Comparison of ENCODE assay signal across 16 cellular contexts in the genomic region with DNA sequence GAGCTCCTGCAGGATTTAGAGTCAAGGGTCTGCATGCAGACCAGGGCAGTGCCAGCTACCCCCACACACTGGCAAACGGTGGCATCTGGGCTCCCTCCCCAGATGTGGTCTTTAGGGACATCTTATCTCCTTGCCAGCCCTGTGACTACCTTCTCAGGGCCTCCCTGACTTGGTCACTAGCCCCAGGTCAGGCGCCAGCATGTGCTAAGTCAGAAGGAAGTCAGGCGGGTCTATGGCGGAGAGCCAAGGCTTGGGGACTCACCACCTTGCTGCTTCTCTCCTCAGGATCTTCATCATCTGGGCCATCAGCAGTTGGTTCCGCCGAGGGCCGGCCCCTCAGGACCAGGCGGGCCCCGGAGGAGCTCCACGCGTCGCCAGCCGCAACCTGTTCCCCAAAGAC. TPM values are rescaled to one million over a fixed set of nuclear protein-coding genes. Genes with fewer than 3 reads are reported as not detected.
DNase-seq lines count a peak whose midpoint lies in the region; TF ChIP-seq lines count a peak whose summit lies in the region.
"Had no signal": no experiment of that assay in that cellular context is flagged by ENCODE, and none has a peak within 500 bp of the region (broad histone marks: within the 10 kb centered on the region; RNA-seq: fewer than 3 reads in every experiment).

No MANE protein-coding gene starts in this region.

- DNase-seq in HUDEP-2 (lab: John Stamatoyannopoulos, UW; ENCODE audit: unreplicated experiment in 76 of 76) (peak in 74 of 76 experiments; percentile 21 to 96 (median 85)), M059J (ENCODE audit: low read depth) (peak; percentile 16), SK-MEL-5 (ENCODE audit: low read depth, low spot score) (peak; percentile 50), osteoblast (ENCODE audit: insufficient read length, low spot score, missing footprints) (peak; percentile 18), HuH-7.5 (ENCODE audit: low spot score) (no peak), NCI-H748 treated with DMSO at 0.1 percent for 48 hours (lab: John Stamatoyannopoulos, UW) (no peak), transverse colon (no peak)
- DNase-seq: BE2C; Caco-2; CD8-positive, alpha-beta memory T cell; DND-41; H7 had no signal

- peaks cover 16% of the 10 kb centered on the region for H3K79me2 ChIP-seq in osteoblast (ENCODE audit: insufficient read depth, low read length)

- peaks cover 8% of the 10 kb centered on the region for H4K20me1 ChIP-seq in osteoblast (ENCODE audit: insufficient read depth, low read length)

- no peak for TF ChIP-seq EP300 in transverse colon (IDR thresholded peaks at IDR 0.05; ENCODE audit: low read depth)

- H3K4me3 ChIP-seq in osteoblast (ENCODE audit: insufficient read depth, low read length) (no peak overlapping the region), transverse colon (no peak overlapping the region)
- H3K4me3 ChIP-seq: A549, GM23338 had no signal

- no peaks in the 10 kb centered on the region for H3K4me1 ChIP-seq in osteoblast (ENCODE audit: insufficient read depth, low read length)
- no peaks in the 10 kb centered on the region for H3K4me1 ChIP-seq in transverse colon
- H3K4me1 ChIP-seq: A549, BE2C, Caco-2 had no signal

- 91% methylated on average over 13 of the region's 13 CpGs; no CpG with 5 or more reads in 1 of the 2 donors for WGBS in transverse colon (ENCODE audit: low coverage in 1 of 2), 2 donors

- TF ChIP-seq POLR2A in transverse colon (IDR thresholded peaks at IDR 0.05) = no peak

- H3K27ac ChIP-seq in osteoblast (ENCODE audit: low read depth, low read length) = no peak overlapping the region
- no peak overlapping the region for H3K27ac ChIP-seq in transverse colon
- H3K27ac ChIP-seq: A549, HL-60 had no signal

- no peaks in the 10 kb centered on the region for H3K9me3 ChIP-seq in osteoblast (ENCODE audit: low read depth, low read length)
- H3K9me3 ChIP-seq in transverse colon = no peaks in the 10 kb centered on the region
- H3K9me3 ChIP-seq: A549, BE2C, Caco-2 had no signal

- intact Hi-C loops in transverse colon (cut with DNase I; ENCODE audit: low total_unique reads) = no loop called here

- H3K36me3 ChIP-seq in osteoblast (ENCODE audit: insufficient read depth, low read length) = peaks cover 60% of the 10 kb centered on the region
- peaks cover 0 to 46% (median 20%) of the 10 kb centered on the region in 4 donors for H3K36me3 ChIP-seq in transverse colon

- in situ Hi-C loops in SK-MEL-5 (cut with HindIII; ENCODE audit: low pct_unique_long_range_greater_than_20kb, low sequenced_read_pairs) = no loop called here
- in situ Hi-C loops in transverse colon (cut with MboI; ENCODE audit: low pct_ligation_motif_present in 1 of 4, low pct_unique_long_range_greater_than_20kb in 1 of 4, low sequenced_read_pairs in 3 of 4) = no loop called here

- TF ChIP-seq CTCF in osteoblast (IDR thresholded peaks at IDR 0.05; ENCODE audit: extremely low read depth, low read depth, low read length) = no peak
- TF ChIP-seq CTCF in transverse colon (IDR thresholded peaks at IDR 0.05) = no peak

- no peak overlapping the region for H3K4me2 ChIP-seq in osteoblast (ENCODE audit: insufficient read depth, low read length)
- H3K4me2 ChIP-seq: A549, GM23338 had no signal

- H3K27me3 ChIP-seq in osteoblast (ENCODE audit: insufficient read depth, low read length) (no peaks in the 10 kb centered on the region), transverse colon (no peaks in the 10 kb centered on the region)
- H3K27me3 ChIP-seq: BE2C had no signal

- H2AFZ ChIP-seq in osteoblast (ENCODE audit: low read length) = no peak overlapping the region
- H2AFZ ChIP-seq: GM23338 had no signal

RNA-seq across cellular contexts. Expression of a gene that starts 17.6 kb away (rescaled TPM):
- 47.6 and 70.6 TPM in 2 replicates for total RNA-seq in M059J (2014; rRNA removed; shearing (Covaris generic))
- 24.8 and 35.9 TPM in 2 replicates for total RNA-seq in SK-MEL-5 (2014; rRNA removed; shearing (Covaris generic))
- polyA plus RNA-seq in SK-MEL-5 (2015; cell fraction: cytosol; rRNA removed) = 163 and 180 TPM in 2 replicates
- polyA plus RNA-seq in SK-MEL-5 (2015; cell fraction: nucleus; rRNA removed) = 63.5 and 109 TPM in 2 replicates
- total RNA-seq in osteoblast (45.2 and 61.3 TPM in 2 replicates), transverse colon (10 to 100 TPM; 65.3 to 94.6 (median 79.8) TPM)

RNA-seq across cellular contexts. Expression of a gene that starts 27.0 kb away (rescaled TPM):
- total RNA-seq in M059J (2014; rRNA removed; shearing (Covaris generic)) = not detected in 2 replicates
- total RNA-seq in SK-MEL-5 (2014; rRNA removed; shearing (Covaris generic)) = 1.8 and 3.4 TPM in 2 replicates
- polyA plus RNA-seq in SK-MEL-5 (2015; cell fraction: cytosol; rRNA removed) = 4.5 and 13.1 TPM in 2 replicates
- not detected in 2 replicates for polyA plus RNA-seq in SK-MEL-5 (2015; cell fraction: nucleus; rRNA removed)
- not detected in 2 replicates for total RNA-seq in osteoblast
- total RNA-seq in transverse colon = under 1 TPM in 1 of 4 donors, not detected in 3; 0.68 TPM
- total RNA-seq: Caco-2; CD8-positive, alpha-beta memory T cell; GM23338; H7 had no signal
- polyA plus RNA-seq: AG04450; CD8-positive, alpha-beta memory T cell; GM23338 had no signal

RNA-seq across cellular contexts. Expression of a gene that starts 28.5 kb away (rescaled TPM):
- 3.3 and 4.9 TPM in 2 replicates for total RNA-seq in M059J (2014; rRNA removed; shearing (Covaris generic))
- total RNA-seq in SK-MEL-5 (2014; rRNA removed; shearing (Covaris generic)) = 4.0 and 5.3 TPM in 2 replicates
- 14.9 and 15.4 TPM in 2 replicates for polyA plus RNA-seq in SK-MEL-5 (2015; cell fraction: cytosol; rRNA removed)
- polyA plus RNA-seq in SK-MEL-5 (2015; cell fraction: nucleus; rRNA removed) = 4.8 and 6.0 TPM in 2 replicates
- total RNA-seq in osteoblast = 8.5 and 9.8 TPM in 2 replicates
- total RNA-seq in transverse colon = 10 to 100 TPM; 11.9 to 58.4 (median 34.8) TPM

RNA-seq across cellular contexts. Expression of a gene that starts 30.8 kb away (rescaled TPM):
- not detected in 2 replicates for total RNA-seq in M059J (2014; rRNA removed; shearing (Covaris generic))
- not detected in 2 replicates for total RNA-seq in SK-MEL-5 (2014; rRNA removed; shearing (Covaris generic))
- polyA plus RNA-seq in SK-MEL-5 (2015; cell fraction: cytosol; rRNA removed) = not detected in 2 replicates
- 0.44 TPM in 1 of 2 replicates, not detected in the other for polyA plus RNA-seq in SK-MEL-5 (2015; cell fraction: nucleus; rRNA removed)
- total RNA-seq in osteoblast (not detected in 2 replicates), transverse colon (not detected)
- total RNA-seq: Caco-2; CD8-positive, alpha-beta memory T cell; GM23338; H7 had no signal
- polyA plus RNA-seq: A549; AG04450; CD8-positive, alpha-beta memory T cell; GM23338 had no signal

RNA-seq across cellular contexts. Expression of a gene that starts 58.4 kb away (rescaled TPM):
- 1.4 and 5.4 TPM in 2 replicates for total RNA-seq in M059J (2014; rRNA removed; shearing (Covaris generic))
- total RNA-seq in SK-MEL-5 (2014; rRNA removed; shearing (Covaris generic)) = 17.3 and 34.2 TPM in 2 replicates
- 10.3 and 18.6 TPM in 2 replicates for polyA plus RNA-seq in SK-MEL-5 (2015; cell fraction: cytosol; rRNA removed)
- not detected in 2 replicates for polyA plus RNA-seq in SK-MEL-5 (2015; cell fraction: nucleus; rRNA removed)
- total RNA-seq in osteoblast = 1.2 and 1.4 TPM in 2 replicates
- 10 to 100 TPM in 3 of 4 donors, not detected in 1; 10.8 to 48.4 (median 34.8) TPM for total RNA-seq in transverse colon
- polyA plus RNA-seq: CD8-positive, alpha-beta memory T cell had no signal

Comparison
In these comparisons a context has a peak if more than half of its experiments do, and no peak if none do; other contexts are left out.
1. DNase-seq: peak in HUDEP-2 (74 of 76), M059J (single experiment), SK-MEL-5 (single experiment) and osteoblast (single experiment); none in HuH-7.5 (single experiment), NCI-H748 treated with DMSO at 0.1 percent for 48 hours (single experiment) and transverse colon (single experiment).